ENCODE assay signal across 8 cellular contexts in the genomic region with DNA sequence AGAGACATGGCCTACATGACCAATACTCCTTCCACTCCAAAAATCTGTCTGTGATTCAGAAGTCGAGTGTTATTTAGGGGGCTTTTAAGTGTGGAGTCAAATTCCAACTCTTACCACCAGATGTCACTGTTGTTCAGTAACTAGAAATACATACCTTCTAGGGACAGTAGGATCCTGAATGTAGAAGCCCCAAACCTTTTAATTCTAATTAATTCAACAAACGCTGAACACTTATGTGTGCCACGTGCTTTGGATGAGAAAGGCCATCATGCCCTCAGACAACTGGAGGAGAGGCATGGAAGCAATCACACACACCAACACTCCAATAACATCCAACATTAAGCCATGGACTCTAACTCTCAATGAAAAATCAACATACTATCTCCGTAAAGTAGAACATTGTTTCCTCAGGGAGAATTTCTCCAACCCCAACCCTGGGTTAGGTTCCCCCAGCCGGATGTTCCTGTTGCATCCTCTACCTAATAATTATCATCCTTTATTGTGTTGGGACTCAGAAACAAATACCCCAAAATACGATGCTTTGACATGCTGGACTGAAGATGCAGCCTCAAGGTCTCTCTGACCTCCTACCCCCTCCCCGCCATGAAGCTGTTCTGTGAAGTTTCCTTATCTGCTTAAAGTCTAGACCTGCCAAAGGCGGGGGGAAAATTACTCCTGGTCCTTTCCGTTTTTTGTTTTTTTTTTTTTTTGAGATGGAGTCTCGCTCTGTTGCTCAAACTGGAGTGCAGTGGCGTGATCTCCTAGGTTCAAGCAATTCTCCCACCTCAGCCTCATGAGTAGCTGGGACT. TPM values are rescaled to one million over a fixed set of nuclear protein-coding genes. Genes with fewer than 3 reads are reported as not detected.
DNase-seq lines count a peak whose midpoint lies in the region; ATAC-seq lines count a peak whose summit lies in the region.

No MANE protein-coding gene starts in this region.

- DNase-seq in NCI-H345 (lab: John Stamatoyannopoulos, UW) (peak; percentile 62), NCI-H345 treated with DMSO at 0.1 percent for 48 hours (lab: John Stamatoyannopoulos, UW; ENCODE audit: unreplicated experiment) (no peak), H4 (ENCODE audit: low spot score) (peak; percentile 28), NCI-H1694 (lab: John Stamatoyannopoulos, UW) (peak; percentile 47), T1000 (lab: John Stamatoyannopoulos, UW) (peak; percentile 25), fibroblast of the conjunctiva (ENCODE audit: low read depth) (peak; percentile 81), non-pigmented ciliary epithelial cell (ENCODE audit: low read depth) (peak; percentile 55)

- no peak for ATAC-seq in GM21786 (IDR thresholded peaks at IDR 0.05; ENCODE audit: unreplicated experiment)

RNA-seq across cellular contexts. Expression of a gene that starts 8.0 kb away (rescaled TPM):
- total RNA-seq in H4 (2014; rRNA removed; shearing (Covaris generic)) = not detected in 2 replicates

RNA-seq across cellular contexts. Expression of a gene that starts 23.2 kb away (rescaled TPM):
- 134 and 182 TPM in 2 replicates for total RNA-seq in H4 (2014; rRNA removed; shearing (Covaris generic))

RNA-seq across cellular contexts. Expression of a gene that starts 28.1 kb away (rescaled TPM):
- total RNA-seq in H4 (2014; rRNA removed; shearing (Covaris generic)) = not detected in 2 replicates
